ENCODE assay signal across 10 cellular contexts in the genomic region with DNA sequence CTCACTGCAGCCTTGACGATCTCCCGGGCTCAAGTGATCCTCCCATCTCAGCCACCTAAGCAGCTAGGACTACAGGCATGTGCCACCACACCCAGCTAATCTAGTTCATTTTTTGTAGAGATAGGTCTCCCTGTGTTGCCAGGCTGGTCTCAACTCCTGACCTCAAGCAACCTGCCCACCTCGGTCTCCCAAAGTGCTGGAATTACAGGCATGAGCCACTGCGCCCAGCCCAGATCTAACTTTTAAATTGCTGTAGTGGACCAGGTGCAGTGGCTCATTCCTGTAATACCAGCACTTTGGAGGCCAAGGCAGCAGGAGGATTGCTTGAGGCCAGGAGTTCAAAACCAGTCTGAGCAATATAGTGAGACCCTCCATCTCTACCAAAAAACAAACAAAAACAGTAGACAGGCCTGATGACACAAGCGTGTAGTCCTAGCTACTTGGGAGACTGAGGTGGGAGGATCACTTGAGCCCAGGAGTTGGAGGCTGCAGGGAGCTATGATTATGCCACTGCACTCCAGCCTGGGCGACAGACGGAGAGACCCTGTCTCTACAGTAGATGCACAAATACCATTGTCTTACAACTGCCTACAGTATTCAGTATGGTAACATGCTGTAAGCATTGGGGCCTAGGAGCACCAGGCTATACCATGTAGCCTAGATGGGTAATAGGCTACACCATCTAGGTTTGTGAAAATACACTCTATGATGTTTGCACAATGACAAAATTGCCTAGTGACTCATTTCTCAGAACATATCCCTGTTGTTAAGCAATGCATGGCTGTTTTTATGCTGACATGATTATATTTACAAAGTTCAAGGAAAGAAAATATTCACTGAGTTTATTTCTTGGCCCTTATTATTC. TPM values are rescaled to one million over a fixed set of nuclear protein-coding genes. Genes with fewer than 3 reads are reported as not detected.
DNase-seq lines count a peak whose midpoint lies in the region; ATAC-seq and TF ChIP-seq lines count a peak whose summit lies in the region.
"Had no signal": no experiment of that assay in that cellular context is flagged by ENCODE, and none has a peak within 500 bp of the region (broad histone marks: within the 10 kb centered on the region; RNA-seq: fewer than 3 reads in every experiment).

No MANE protein-coding gene starts in this region.

- H3K27ac ChIP-seq in left lung (peak overlapping the region; percentile 33 to 56), ovary (no peak overlapping the region)

- H3K9me3 ChIP-seq in Loucy (ENCODE audit: insufficient read depth, low read depth, low read length) (no peaks in the 10 kb centered on the region), left lung (no peaks in the 10 kb centered on the region), ovary (no peaks in the 10 kb centered on the region)

- no peak for TF ChIP-seq POLR2A in ovary (IDR thresholded peaks at IDR 0.05)

- no peak overlapping the region for H3K9ac ChIP-seq in Loucy (ENCODE audit: low read depth, low read length, poor library complexity, severe bottlenecking)

- 70 to 79% (median 76%) methylated on average over 7 of the region's 7 CpGs for WGBS in ovary, 3 donors

- peaks cover 9 to 20% of the 10 kb centered on the region in 2 donors for H3K36me3 Mint-ChIP-seq in activated naive CD4-positive, alpha-beta T cell treated with anti-CD3 and anti-CD28 coated beads, Interleukin-2, amount 50 U/mL, for 72 hours

- peaks cover 6% of the 10 kb centered on the region for H4K20me1 ChIP-seq in Loucy (ENCODE audit: insufficient read depth, low read length, poor library complexity, severe bottlenecking)

- intact Hi-C loops in left lung (cut with DNase I): no loop called here
- intact Hi-C loops in ovary (cut with DNase I): loop anchor here in 1 of 4 donors (5.0 to 10.0 kb wide), 2 partner anchors 157 to 180 kb away; partner anchors contain the start of gene RUSC2

- peaks cover 50% of the 10 kb centered on the region for H3K79me2 ChIP-seq in Loucy (ENCODE audit: insufficient read depth, low read length)

- H3K27ac Mint-ChIP-seq in activated naive CD4-positive, alpha-beta T cell treated with anti-CD3 and anti-CD28 coated beads, Interleukin-2, amount 50 U/mL, for 72 hours: peak overlapping the region; percentile 81 to 87

- DNase-seq in CD1c-positive myeloid dendritic cell (ENCODE audit: extremely low spot score) (peak; percentile 78), left lung (no peak), ovary (no peak), COLO668 (lab: John Stamatoyannopoulos, UW; ENCODE audit: unreplicated experiment) (no peak), NCI-H524 treated with DMSO at 0.1 percent for 48 hours (lab: John Stamatoyannopoulos, UW) (no peak)
- no peak for DNase-seq in activated naive CD4-positive, alpha-beta T cell treated with anti-CD3 and anti-CD28 coated beads, Interleukin-2, amount 50 U/mL, for 72 hours (ENCODE audit: low spot score in 2 of 2)
- DNase-seq: activated CD4-positive, CD25-positive, alpha-beta regulatory T cell; NCI-H345 had no signal

- no peaks in the 10 kb centered on the region for H3K27me3 ChIP-seq in Loucy (ENCODE audit: insufficient read depth, low read length, poor library complexity, severe bottlenecking)
- no peaks in the 10 kb centered on the region for H3K27me3 ChIP-seq in left lung
- no peaks in the 10 kb centered on the region for H3K27me3 ChIP-seq in ovary

- TF ChIP-seq CTCF in Loucy (conservative IDR thresholded peaks at IDR 0.05; ENCODE audit: low read length) (no peak), left lung (IDR thresholded peaks at IDR 0.05) (no peak), ovary (IDR thresholded peaks at IDR 0.05) (no peak)

- ATAC-seq in activated naive CD4-positive, alpha-beta T cell treated with anti-CD3 and anti-CD28 coated beads, Interleukin-2, amount 50 U/mL, for 72 hours: peak in 1 of 2 donors; percentile 42
- peak; percentile 50 for ATAC-seq in left lung
- no peak for ATAC-seq in HG03342 (IDR thresholded peaks at IDR 0.05; ENCODE audit: unreplicated experiment)

- H3K4me2 ChIP-seq in Loucy (ENCODE audit: low read depth, low read length, poor library complexity, severe bottlenecking): peak overlapping the region; percentile 98

- H3K36me3 ChIP-seq in Loucy (ENCODE audit: insufficient read depth, low read length): no peaks in the 10 kb centered on the region
- no peaks in the 10 kb centered on the region for H3K36me3 ChIP-seq in left lung
- H3K36me3 ChIP-seq in ovary: no peaks in the 10 kb centered on the region

- peaks cover 10% of the 10 kb centered on the region; the same call in 1 of the 2 replicates for H3F3A ChIP-seq in Loucy (ENCODE audit: low read depth)

- H3K9me2 ChIP-seq in Loucy (replicated peaks; ENCODE audit: low read depth, low read length): no peaks in the 10 kb centered on the region

- H3K9me3 Mint-ChIP-seq in activated naive CD4-positive, alpha-beta T cell treated with anti-CD3 and anti-CD28 coated beads, Interleukin-2, amount 50 U/mL, for 72 hours: no peaks in the 10 kb centered on the region

- H3K4me1 ChIP-seq in Loucy (ENCODE audit: insufficient read depth, low read length, poor library complexity, severe bottlenecking) (peaks cover 53% of the 10 kb centered on the region), left lung (peaks cover 4 to 53% of the 10 kb centered on the region in 2 donors), ovary (ENCODE audit: insufficient read depth) (peaks cover 1% of the 10 kb centered on the region)

- no peak overlapping the region for H2AFZ ChIP-seq in Loucy (ENCODE audit: low read length)

- H3K4me3 ChIP-seq in Loucy (ENCODE audit: low read length, poor library complexity, severe bottlenecking) (no peak overlapping the region), left lung (no peak overlapping the region), ovary (no peak overlapping the region)

- TF ChIP-seq EP300 in ovary (IDR thresholded peaks at IDR 0.05): no peak

RNA-seq across cellular contexts. Expression of gene SIT1, which starts 1.5 kb away (rescaled TPM):
- total RNA-seq in activated naive CD4-positive, alpha-beta T cell treated with anti-CD3 and anti-CD28 coated beads, Interleukin-2, amount 50 U/mL, for 72 hours: 100 to 1,000 TPM in 1 of 2 donors, 10 to 100 TPM in 1; 67.8 to 122 TPM
- 1 to 10 TPM in 1 of 2 donors, under 1 TPM in 1; 0.99 to 2.4 TPM for total RNA-seq in left lung
- total RNA-seq in ovary: under 1 TPM in 4 of 7 donors, not detected in 3; 0.20 to 0.72 (median 0.56) TPM
- polyA plus RNA-seq in ovary: under 1 TPM; 0.29 to 0.82 TPM

RNA-seq across cellular contexts. Expression of gene RMRP, which starts 5.6 kb away (rescaled TPM):
- 1,000 to 10,000 TPM; 3,566 to 7,483 TPM for total RNA-seq in activated naive CD4-positive, alpha-beta T cell treated with anti-CD3 and anti-CD28 coated beads, Interleukin-2, amount 50 U/mL, for 72 hours
- total RNA-seq in left lung (over 10,000 TPM; 27,227 to 27,465 TPM), ovary (over 10,000 TPM in 5 of 7 donors, 1,000 to 10,000 TPM in 2; 3,031 to 27,726 (median 15,130) TPM)
- 100 to 1,000 TPM in 1 of 2 donors, not detected in 1; 126 TPM for polyA plus RNA-seq in ovary

RNA-seq across cellular contexts. Expression of gene CCDC107, which starts 5.9 kb away (rescaled TPM):
- total RNA-seq in activated naive CD4-positive, alpha-beta T cell treated with anti-CD3 and anti-CD28 coated beads, Interleukin-2, amount 50 U/mL, for 72 hours: 10 to 100 TPM; 10.2 to 24.4 TPM
- 10 to 100 TPM; 24.7 to 25.6 TPM for total RNA-seq in left lung
- total RNA-seq in ovary: 10 to 100 TPM; 14.6 to 29.8 (median 19.1) TPM
- 10 to 100 TPM; 15.0 to 17.8 TPM for polyA plus RNA-seq in ovary

RNA-seq across cellular contexts. Expression of gene ARHGEF39, which starts 12.8 kb away (rescaled TPM):
- total RNA-seq in activated naive CD4-positive, alpha-beta T cell treated with anti-CD3 and anti-CD28 coated beads, Interleukin-2, amount 50 U/mL, for 72 hours: 10 to 100 TPM; 21.6 to 22.8 TPM
- total RNA-seq in left lung: 1 to 10 TPM; 1.5 to 3.1 TPM
- total RNA-seq in ovary: 1 to 10 TPM in 2 of 7 donors, under 1 TPM in 5; 0.17 to 1.4 (median 0.58) TPM
- under 1 TPM; 0.17 to 0.52 TPM for polyA plus RNA-seq in ovary

RNA-seq across cellular contexts. Expression of gene CA9, which starts 21.5 kb away (rescaled TPM):
- total RNA-seq in activated naive CD4-positive, alpha-beta T cell treated with anti-CD3 and anti-CD28 coated beads, Interleukin-2, amount 50 U/mL, for 72 hours: 1 to 10 TPM in 1 of 2 donors, under 1 TPM in 1; 0.73 to 1.1 TPM
- total RNA-seq in left lung (under 1 TPM in 1 of 2 donors, not detected in 1; 0.26 TPM), ovary (10 to 100 TPM in 1 of 7 donors, 1 to 10 TPM in 4, under 1 TPM in 1, not detected in 1; 0.37 to 19.5 (median 1.4) TPM)
- polyA plus RNA-seq in ovary: under 1 TPM; 0.38 to 0.42 TPM

Comparison
In these comparisons a context has a peak if more than half of its experiments do, and no peak if none do; other contexts are left out.
1. H3K27ac ChIP-seq: peak in left lung (2 of 2); none in ovary (0 of 2).
2. RNA of gene SIT1, which starts 1.5 kb away (total RNA-seq): 67.8 to 122 TPM in activated naive CD4-positive, alpha-beta T cell treated with anti-CD3 and anti-CD28 coated beads, Interleukin-2, amount 50 U/mL, for 72 hours; 0.99 to 2.4 TPM in left lung and 0.20 to 0.72 TPM in ovary; every median in the first group is over 10 times any median in the second.